8 cellular contexts compared by ENCODE assay signal in genomic region chr10:72364239-72364777, GRCh38. TPM values are rescaled to one million over a fixed set of nuclear protein-coding genes. Genes with fewer than 3 reads are reported as not detected.
DNase-seq lines count a peak whose midpoint lies in the region; FAIRE-seq and TF ChIP-seq lines count a peak whose summit lies in the region.

No MANE protein-coding gene starts in this region.

- WGBS in testis, 2 donors = 20 to 35% methylated on average over 12 of the region's 12 CpGs

- intact Hi-C loops in testis (cut with DNase I; ENCODE audit: low total_unique reads) = loop anchor here (5.0 kb wide), 1 partner anchor 468 kb away; no protein-coding TSS in a partner anchor

- H3K27me3 ChIP-seq in osteoblast (ENCODE audit: insufficient read depth, low read length) (no peaks in the 10 kb centered on the region), testis (no peaks in the 10 kb centered on the region)

- peak; percentile 93 for FAIRE-seq in H54 (lab: Jason Lieb, UNC)
- FAIRE-seq in frontal cortex (lab: Jason Lieb, UNC) = no peak

- TF ChIP-seq CTCF in osteoblast (IDR thresholded peaks at IDR 0.05; ENCODE audit: extremely low read depth, low read depth, low read length) (peak; percentile 97), testis (IDR thresholded peaks at IDR 0.05) (peak; percentile 80 to 87 (median 85))

- peak; percentile 95 for DNase-seq in ELF-1 (ENCODE audit: low read depth, low spot score)
- peak; percentile 88 for DNase-seq in H54 (ENCODE audit: insufficient read length, low spot score)
- peak; percentile 90 for DNase-seq in MV-4-11 (lab: John Stamatoyannopoulos, UW)
- peak; percentile 69 for DNase-seq in SIG-M5 (lab: John Stamatoyannopoulos, UW)
- DNase-seq in activated gamma-delta T cell treated with anti-CD3 and anti-CD28 coated beads, Interleukin-2, amount 50 U/mL, for 16 hours (ENCODE audit: low read depth) = peak; percentile 82
- peak; percentile 42 to 77 for DNase-seq in frontal cortex (ENCODE audit: low spot score in 2 of 2)
- peak; percentile 94 for DNase-seq in osteoblast (ENCODE audit: insufficient read length, low spot score, missing footprints)
- peak; percentile 91 for DNase-seq in testis

- H3K36me3 ChIP-seq in osteoblast (ENCODE audit: insufficient read depth, low read length) = peaks cover 8% of the 10 kb centered on the region
- no peaks in the 10 kb centered on the region for H3K36me3 ChIP-seq in testis (ENCODE audit: low read depth, missing control alignments)

- no peaks in the 10 kb centered on the region for H4K20me1 ChIP-seq in osteoblast (ENCODE audit: insufficient read depth, low read length)

- no peaks in the 10 kb centered on the region for H3K9me3 ChIP-seq in osteoblast (ENCODE audit: low read depth, low read length)
- H3K9me3 ChIP-seq in testis = no peaks in the 10 kb centered on the region

- TF ChIP-seq POLR2A in H54 (IDR thresholded peaks at IDR 0.05; ENCODE audit: low read depth, low read length) (no peak), testis (IDR thresholded peaks at IDR 0.05) (no peak)

- H3K4me2 ChIP-seq in osteoblast (ENCODE audit: insufficient read depth, low read length) = peak overlapping the region; percentile 77

- H3K4me3 ChIP-seq in osteoblast (ENCODE audit: insufficient read depth, low read length) = peak overlapping the region; percentile 57
- H3K4me3 ChIP-seq in testis = no peak overlapping the region

- no peaks in the 10 kb centered on the region for H3K79me2 ChIP-seq in osteoblast (ENCODE audit: insufficient read depth, low read length)

- H2AFZ ChIP-seq in osteoblast (ENCODE audit: low read length) = peak overlapping the region; percentile 83

- peak overlapping the region; percentile 82 for H3K27ac ChIP-seq in osteoblast (ENCODE audit: low read depth, low read length)
- H3K27ac ChIP-seq in testis = peak overlapping the region; percentile 19 to 24

- H3K4me1 ChIP-seq in osteoblast (ENCODE audit: insufficient read depth, low read length) (peaks cover 9% of the 10 kb centered on the region), testis (peaks cover 11% of the 10 kb centered on the region)

RNA-seq across cellular contexts. Expression of gene DNAJB12, which starts 9.6 kb away (rescaled TPM):
- 14.3 TPM for total RNA-seq in frontal cortex
- total RNA-seq in osteoblast = 48.0 and 52.5 TPM in 2 replicates
- 10 to 100 TPM; 50.3 to 57.6 TPM for total RNA-seq in testis
- 52.4 TPM for polyA plus RNA-seq in testis (ENCODE audit: insufficient read depth, low read depth, low replicate concordance)
